In genomic region chr3:101676219-101676764, GRCh38 we compare ENCODE assay signal across 1 cellular context.
TF ChIP-seq lines count a peak whose summit lies in the region.

No MANE protein-coding gene starts in this region.

TF ChIP-seq in neural cell, 6 proteins besides CTCF, POLR2A, EP300 and RAD21 (continued from another document):
- TF ChIP-seq POLR2AphosphoS5 (IDR thresholded peaks at IDR 0.05) (peak; percentile 81), SMC3 (conservative IDR thresholded peaks at IDR 0.05; ENCODE audit: poor library complexity) (no peak), EZH2 (IDR thresholded peaks at IDR 0.05; ENCODE audit: borderline replicate concordance, insufficient read depth, low read length, poor library complexity, severe bottlenecking) (no peak), MXI1 (conservative IDR thresholded peaks at IDR 0.05; ENCODE audit: poor library complexity, severe bottlenecking) (peak; percentile 77)
